In the genomic region with DNA sequence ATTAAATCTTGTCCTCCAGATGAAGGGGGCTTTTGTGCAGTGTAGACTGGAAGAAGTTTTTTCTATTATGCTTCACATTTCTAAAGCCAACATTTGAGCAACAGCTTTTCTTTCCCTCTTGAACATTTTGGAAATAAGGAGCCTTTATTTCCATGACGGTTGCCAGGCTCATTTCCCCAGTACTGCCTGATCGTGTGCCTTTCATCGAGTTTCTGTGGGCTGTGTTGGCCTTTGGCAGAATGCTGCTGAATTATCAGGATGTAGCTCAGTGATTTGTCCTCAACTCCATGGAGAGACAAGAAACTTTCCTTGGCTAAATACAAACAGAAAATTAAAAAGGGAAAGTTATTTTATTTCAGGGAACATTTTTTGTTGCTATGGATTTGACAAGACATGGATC, we compare ENCODE assay signal across 22 cellular contexts.
"Had no signal": no experiment of that assay in that cellular context is flagged by ENCODE, and none has a peak within 500 bp of the region (broad histone marks: within the 10 kb centered on the region; RNA-seq: fewer than 3 reads in every experiment).

No MANE protein-coding gene starts in this region.

- H3K27ac Mint-ChIP-seq: activated CD8-positive, alpha-beta T cell treated with anti-CD3 and anti-CD28 coated beads for 36 hours; activated naive CD8-positive, alpha-beta T cell treated with anti-CD3 and anti-CD28 coated beads, Interleukin-2, amount 10 ng/mL, durations not matched to agents 7 days and 5 days; T-helper 1 cell treated with Interleukin-12 subunit alpha and Interleukin-12 subunit beta and Interleukin-4 antibody, amounts not matched to agents 30 μg/mL and 1 μg/mL, for 36 hours had no signal

- H3K4me1 ChIP-seq: adrenal gland, SJSA1 had no signal

- ATAC-seq: activated CD4-positive, CD25-positive, alpha-beta regulatory T cell treated with anti-CD3 and anti-CD28 coated beads, Interleukin-2, amount 50 U/mL, for 24 hours; activated CD8-positive, alpha-beta T cell treated with anti-CD3 and anti-CD28 coated beads for 36 hours; Panc1; SK-N-SH treated with all-trans-retinoic acid at 6 μM for 48 hours had no signal

- H3K4me3 Mint-ChIP-seq: activated CD8-positive, alpha-beta T cell treated with anti-CD3 and anti-CD28 coated beads for 36 hours; activated naive CD8-positive, alpha-beta T cell treated with anti-CD3 and anti-CD28 coated beads, Interleukin-2, amount 10 ng/mL, durations not matched to agents 7 days and 5 days; T-helper 1 cell treated with Interleukin-12 subunit alpha and Interleukin-12 subunit beta and Interleukin-4 antibody, amounts not matched to agents 30 μg/mL and 1 μg/mL, for 36 hours had no signal

- H3K27me3 ChIP-seq: adrenal gland, SJSA1 had no signal

- H3K27ac ChIP-seq: adrenal gland, SJSA1 had no signal

- H3K27me3 Mint-ChIP-seq: activated CD8-positive, alpha-beta T cell treated with anti-CD3 and anti-CD28 coated beads for 36 hours; activated naive CD8-positive, alpha-beta T cell treated with anti-CD3 and anti-CD28 coated beads, Interleukin-2, amount 10 ng/mL, durations not matched to agents 7 days and 5 days had no signal

- DNase-seq: activated CD4-positive, alpha-beta T cell treated with anti-CD3 and anti-CD28 coated beads for 4 hours; activated CD8-positive, alpha-beta memory T cell treated with anti-CD3 and anti-CD28 coated beads, Interleukin-2, amount 50 U/mL, for 4 hours; activated CD8-positive, alpha-beta T cell treated with anti-CD3 and anti-CD28 coated beads for 36 hours; activated naive CD4-positive, alpha-beta T cell treated with anti-CD3 and anti-CD28 coated beads, Interleukin-2, amount 50 U/mL, for 16 hours; activated naive CD8-positive, alpha-beta T cell treated with anti-CD3 and anti-CD28 coated beads, Interleukin-2, amount 10 ng/mL, durations not matched to agents 7 days and 5 days; adrenal gland; MM.1S; NCI-H1105; NCI-H1436; NCI-H2029 treated with DMSO at 0.1 percent for 48 hours; NCI-H345; NCI-H510A; NCI-H526 treated with DMSO at 0.1 percent for 48 hours; NCI-H82; NK-92 treated with Interleukin-12 subunit alpha and Interleukin-12 subunit beta, amount 100 ng/mL, for 24 hours; RPMI8226; SHP77 had no signal

- H3K4me3 ChIP-seq: adrenal gland, SJSA1 had no signal

- H3K4me1 Mint-ChIP-seq: activated naive CD8-positive, alpha-beta T cell treated with anti-CD3 and anti-CD28 coated beads, Interleukin-2, amount 10 ng/mL, durations not matched to agents 7 days and 5 days had no signal

- H3K36me3 ChIP-seq: adrenal gland, SJSA1 had no signal

- H3K36me3 Mint-ChIP-seq: activated naive CD8-positive, alpha-beta T cell treated with anti-CD3 and anti-CD28 coated beads, Interleukin-2, amount 10 ng/mL, durations not matched to agents 7 days and 5 days had no signal
